In genomic region chr4:56530269-56531148, GRCh38 we compare ENCODE assay signal across 8 cellular contexts. TPM values are rescaled to one million over a fixed set of nuclear protein-coding genes. Genes with fewer than 3 reads are reported as not detected.
DNase-seq lines count a peak whose midpoint lies in the region; ATAC-seq and TF ChIP-seq lines count a peak whose summit lies in the region.

No MANE protein-coding gene starts in this region.

- no peak overlapping the region for H3K27ac Mint-ChIP-seq in CD8-positive, alpha-beta T cell
- no peak overlapping the region for H3K27ac Mint-ChIP-seq in activated T-cell treated with anti-CD3 and anti-CD28 coated beads, Interleukin-2, amount 50 U/mL, for 72 hours
- H3K27ac Mint-ChIP-seq in naive thymus-derived CD4-positive, alpha-beta T cell, result peak overlapping the region in 3 of 9 donors; percentile 26 to 55 (median 38)

- no peak for TF ChIP-seq CTCF in CD8-positive, alpha-beta T cell (IDR thresholded peaks at IDR 0.05)
- TF ChIP-seq CTCF in GM20000 (IDR thresholded peaks at IDR 0.05; ENCODE audit: extremely low read depth, missing control alignments), result no peak
- TF ChIP-seq CTCF in HL-60 (IDR thresholded peaks at IDR 0.05; ENCODE audit: insufficient read depth, low read length), result no peak
- TF ChIP-seq CTCF in PC-9 (conservative IDR thresholded peaks at IDR 0.05), result no peak

- no peaks in the 10 kb centered on the region for H3K36me3 ChIP-seq in CD8-positive, alpha-beta T cell (ENCODE audit: insufficient read depth, low read length)
- no peaks in the 10 kb centered on the region for H3K36me3 ChIP-seq in PC-9 (ENCODE audit: low read depth)
- no peaks in the 10 kb centered on the region for H3K36me3 ChIP-seq in naive thymus-derived CD4-positive, alpha-beta T cell (ENCODE audit: control insufficient read depth in 2 of 3, insufficient read depth in 3 of 3, low read length in 3 of 3)

- peak overlapping the region; percentile 97 for H2AFZ ChIP-seq in PC-9

- H3K9me3 Mint-ChIP-seq in CD8-positive, alpha-beta T cell, result no peaks in the 10 kb centered on the region
- H3K9me3 Mint-ChIP-seq in activated T-cell treated with anti-CD3 and anti-CD28 coated beads, Interleukin-2, amount 50 U/mL, for 72 hours, result no peaks in the 10 kb centered on the region
- no peaks in the 10 kb centered on the region for H3K9me3 Mint-ChIP-seq in naive thymus-derived CD4-positive, alpha-beta T cell

- no peak overlapping the region for H3K4me3 Mint-ChIP-seq in CD8-positive, alpha-beta T cell
- peak overlapping the region; percentile 51 to 76 for H3K4me3 Mint-ChIP-seq in activated T-cell treated with anti-CD3 and anti-CD28 coated beads, Interleukin-2, amount 50 U/mL, for 72 hours
- H3K4me3 Mint-ChIP-seq in naive thymus-derived CD4-positive, alpha-beta T cell, result peak overlapping the region in 1 of 10 donors; percentile 70

- ATAC-seq in CD8-positive, alpha-beta T cell, result peak; percentile 96
- ATAC-seq in activated T-cell treated with anti-CD3 and anti-CD28 coated beads, Interleukin-2, amount 50 U/mL, for 72 hours (replicated peaks in 1 of 2), result peak; percentile 98 to 99
- ATAC-seq in naive thymus-derived CD4-positive, alpha-beta T cell, result peak; percentile 99

- no peaks in the 10 kb centered on the region; the same call in 1 of the 2 replicates for H3F3A ChIP-seq in PC-9 (ENCODE audit: insufficient read depth, low read depth)

- H3K4me1 Mint-ChIP-seq in CD8-positive, alpha-beta T cell (ENCODE audit: low read depth), result no peaks in the 10 kb centered on the region
- H3K4me1 Mint-ChIP-seq in activated T-cell treated with anti-CD3 and anti-CD28 coated beads, Interleukin-2, amount 50 U/mL, for 72 hours (ENCODE audit: low read depth), result no peaks in the 10 kb centered on the region
- H3K4me1 Mint-ChIP-seq in naive thymus-derived CD4-positive, alpha-beta T cell, result peaks cover 0 to 2% (median 0%) of the 10 kb centered on the region in 7 donors

- POLR2A ChIA-PET in CD8-positive, alpha-beta T cell (lab: Charles Lee), result interaction anchor here (0.9 to 1.4 kb wide), 3 partner anchors 64 to 228 kb away, joined by 3 to 5 read pairs (median 3); partner anchors contain the start of genes PAICS and PPAT
- POLR2A ChIA-PET in PC-9 (lab: Charles Lee; ENCODE audit: unreplicated experiment), result interaction anchor here (0.6 to 0.7 kb wide), 2 partner anchors 14 to 62 kb away, joined by 3 to 5 read pairs; no protein-coding TSS in a partner anchor
- POLR2A ChIA-PET in naive thymus-derived CD4-positive, alpha-beta T cell (lab: Charles Lee), result interaction anchor here (0.8 to 1.6 kb wide), 2 partner anchors 95 to 144 kb away, joined by 3 to 4 read pairs; partner anchors contain the start of genes AASDH and PAICS

- BruUV-seq in PC-9 (replicated peaks; lab: Mats Ljungman, UMichigan), result TSS peak; percentile 71

- peak overlapping the region; percentile 87 for H3K4me2 ChIP-seq in PC-9

- no peaks in the 10 kb centered on the region for H3K79me2 ChIP-seq in PC-9 (ENCODE audit: low read depth)

- H3K27ac ChIP-seq in CD8-positive, alpha-beta T cell (ENCODE audit: low read depth, low read length), result no peak overlapping the region
- H3K27ac ChIP-seq in HL-60 (replicated peaks), result no peak overlapping the region
- H3K27ac ChIP-seq in PC-9, result no peak overlapping the region
- peak overlapping the region; percentile 44 for H3K27ac ChIP-seq in naive thymus-derived CD4-positive, alpha-beta T cell (ENCODE audit: low read depth, low read length)

- H3K27me3 Mint-ChIP-seq in CD8-positive, alpha-beta T cell (ENCODE audit: low read depth), result peaks cover 9% of the 10 kb centered on the region
- no peaks in the 10 kb centered on the region for H3K27me3 Mint-ChIP-seq in activated T-cell treated with anti-CD3 and anti-CD28 coated beads, Interleukin-2, amount 50 U/mL, for 72 hours (ENCODE audit: low read depth)
- H3K27me3 Mint-ChIP-seq in naive thymus-derived CD4-positive, alpha-beta T cell, result peaks cover 0 to 22% (median 7%) of the 10 kb centered on the region in 5 donors

- CTCF ChIA-PET in CD8-positive, alpha-beta T cell (lab: Charles Lee), result interaction anchor here (3.1 kb wide), 1 partner anchor 14 kb away, joined by 18 read pairs; no protein-coding TSS in a partner anchor
- CTCF ChIA-PET in PC-9 (lab: Charles Lee), result no interaction called here
- CTCF ChIA-PET in naive thymus-derived CD4-positive, alpha-beta T cell (lab: Charles Lee), result no interaction called here

- H3K36me3 Mint-ChIP-seq in CD8-positive, alpha-beta T cell, result no peaks in the 10 kb centered on the region
- no peaks in the 10 kb centered on the region for H3K36me3 Mint-ChIP-seq in activated T-cell treated with anti-CD3 and anti-CD28 coated beads, Interleukin-2, amount 50 U/mL, for 72 hours (ENCODE audit: insufficient read depth in 2 of 2)
- peaks cover 0 to 3% (median 0%) of the 10 kb centered on the region in 5 donors for H3K36me3 Mint-ChIP-seq in naive thymus-derived CD4-positive, alpha-beta T cell

- H3K4me3 ChIP-seq in CD8-positive, alpha-beta T cell (ENCODE audit: low read depth, low read length), result peak overlapping the region; percentile 87
- H3K4me3 ChIP-seq in HL-60 (replicated peaks; ENCODE audit: insufficient read depth, low read length) (peak overlapping the region; percentile 46), PC-9 (peak overlapping the region; percentile 73)
- H3K4me3 ChIP-seq in naive thymus-derived CD4-positive, alpha-beta T cell (ENCODE audit: low read length), result peak overlapping the region; percentile 91

- H4K20me1 ChIP-seq in PC-9 (ENCODE audit: insufficient read depth), result no peaks in the 10 kb centered on the region

- peak; percentile 51 to 86 (median 79) for DNase-seq in CD8-positive, alpha-beta T cell
- DNase-seq in GM20000 (ENCODE audit: low spot score) (peak; percentile 88), HL-60 (ENCODE audit: low read depth in 1 of 2, low spot score in 1 of 2) (peak; percentile 40 to 57), PC-9 (peak; percentile 38 to 60), fibroblast of peridontal ligament (ENCODE audit: extremely low read depth) (peak; percentile 75)
- DNase-seq in activated T-cell treated with anti-CD3 and anti-CD28 coated beads, Interleukin-2, amount 50 U/mL, for 72 hours, result peak; percentile 85 to 87
- peak; percentile 53 to 75 (median 59) for DNase-seq in naive thymus-derived CD4-positive, alpha-beta T cell
- peak; percentile 67 to 74 for DNase-seq in stimulated activated CD8-positive, alpha-beta memory T cell treated with anti-CD3 and anti-CD28 coated beads, Interleukin-7, amount 100 ng/mL, for 4 hours (ENCODE audit: low read depth in 2 of 2)

- no peaks in the 10 kb centered on the region for H3K9me2 ChIP-seq in PC-9 (ENCODE audit: insufficient read depth)

- H3K4me1 ChIP-seq in CD8-positive, alpha-beta T cell (ENCODE audit: insufficient read depth, low read length), result peaks cover 6% of the 10 kb centered on the region
- 0 out of 2 replicates have a peak, but pooled peaks cover 5% of the 10 kb centered on the region for H3K4me1 ChIP-seq in PC-9 (replicated peaks; ENCODE audit: insufficient read depth)
- peaks cover 0 to 4% of the 10 kb centered on the region in 2 donors for H3K4me1 ChIP-seq in naive thymus-derived CD4-positive, alpha-beta T cell (ENCODE audit: control insufficient read depth in 2 of 2, insufficient read depth in 2 of 2, low read length in 2 of 2)

- no peaks in the 10 kb centered on the region for H3K9me3 ChIP-seq in CD8-positive, alpha-beta T cell (ENCODE audit: low read length)
- no peaks in the 10 kb centered on the region for H3K9me3 ChIP-seq in PC-9 (ENCODE audit: insufficient read depth, low read depth)
- H3K9me3 ChIP-seq in naive thymus-derived CD4-positive, alpha-beta T cell (ENCODE audit: control insufficient read depth in 2 of 3, low read length in 3 of 3), result no peaks in the 10 kb centered on the region

- peaks cover 3% of the 10 kb centered on the region for H3K27me3 ChIP-seq in CD8-positive, alpha-beta T cell (ENCODE audit: insufficient read depth, low read length)
- H3K27me3 ChIP-seq in HL-60 (ENCODE audit: insufficient read depth, poor library complexity, severe bottlenecking), result peaks cover 22% of the 10 kb centered on the region
- no peaks in the 10 kb centered on the region for H3K27me3 ChIP-seq in PC-9 (ENCODE audit: insufficient read depth, low read depth)
- peaks cover 0 to 4% of the 10 kb centered on the region in 2 donors for H3K27me3 ChIP-seq in naive thymus-derived CD4-positive, alpha-beta T cell (ENCODE audit: control insufficient read depth in 2 of 2, insufficient read depth in 2 of 2, low read length in 2 of 2)

- intact Hi-C loops in CD8-positive, alpha-beta T cell (cut with DNase I, micrococcal nuclease), result loop anchor here (1.0 to 10.0 kb wide), 6 partner anchors 14 to 986 kb away; partner anchors contain the start of genes AASDH (in 1 of the 2), CLOCK (in 1 of the 2), PPAT (in 1 of the 2) and REST (in 1 of the 2)
- intact Hi-C loops in PC-9 (cut with micrococcal nuclease; ENCODE audit: unreplicated experiment), result no loop called here
- intact Hi-C loops in naive thymus-derived CD4-positive, alpha-beta T cell (cut with micrococcal nuclease), result loop anchor here (1.0 to 5.0 kb wide), 12 partner anchors 14 to 678 kb away; partner anchors contain the start of genes NOA1 (in 2 of the 2), PPAT (in 2 of the 2), REST (in 2 of the 2) and SRP72 (in 2 of the 2)

RNA-seq across cellular contexts. Expression of gene ARL9, which starts 24.9 kb away (rescaled TPM):
- total RNA-seq in CD8-positive, alpha-beta T cell, result under 1 TPM in 1 of 2 experiments, not detected in 1; 0.19 TPM
- total RNA-seq in PC-9 (2021), result not detected in 2 replicates
- total RNA-seq in activated T-cell treated with anti-CD3 and anti-CD28 coated beads, Interleukin-2, amount 50 U/mL, for 72 hours, result under 1 TPM; 0.29 to 0.35 TPM
- total RNA-seq in naive thymus-derived CD4-positive, alpha-beta T cell, result under 1 TPM in 2 of 5 experiments, not detected in 3; 0.19 to 0.43 TPM
- not detected for polyA plus RNA-seq in naive thymus-derived CD4-positive, alpha-beta T cell
